In the genomic region with DNA sequence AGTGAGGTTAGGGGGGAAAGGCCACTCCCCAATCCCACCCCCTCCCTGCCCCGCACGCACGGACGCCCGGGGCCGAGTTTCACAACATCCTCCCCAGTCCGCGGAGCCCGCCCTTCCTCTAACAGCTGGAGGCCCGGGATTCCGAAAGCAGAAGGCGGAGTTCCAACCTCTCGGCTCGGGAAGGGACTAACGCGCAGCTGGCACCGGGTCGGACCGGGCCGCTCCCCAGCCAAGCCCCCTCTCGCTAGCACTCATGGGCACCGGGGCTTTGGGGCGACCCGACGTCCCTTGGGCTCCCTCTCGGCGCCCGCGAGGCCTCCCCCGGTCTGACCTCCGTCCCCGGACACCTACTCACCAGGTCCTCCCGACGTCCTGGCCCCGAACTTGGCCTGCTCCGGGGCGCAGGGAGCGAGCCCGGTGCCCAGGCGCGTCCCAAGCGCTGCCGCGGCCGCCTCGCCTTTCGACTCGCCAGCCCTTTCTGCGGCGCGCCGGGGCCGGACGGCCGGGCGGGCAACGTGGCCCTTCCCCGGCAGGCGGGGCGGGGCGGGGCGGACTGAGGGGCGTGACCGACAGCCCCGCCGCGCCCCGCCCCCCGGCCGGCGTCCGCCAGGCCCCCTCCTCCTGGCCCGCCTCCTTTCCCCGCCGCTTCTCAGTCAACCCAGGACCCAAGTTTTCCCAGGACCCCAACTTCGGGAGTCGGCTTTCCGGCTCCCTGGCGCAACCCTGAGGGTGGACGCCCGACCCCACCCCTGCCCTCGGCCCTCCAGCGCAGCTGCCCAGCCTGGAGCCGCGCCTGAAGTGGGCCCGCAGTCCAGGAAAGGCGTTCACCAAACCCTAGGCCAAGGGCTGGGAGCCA, we compare ENCODE assay signal across 8 cellular contexts. TPM values are rescaled to one million over a fixed set of nuclear protein-coding genes. Genes with fewer than 3 reads are reported as not detected.
A peak's percentile ranks its signal among the peaks of the same experiment; 100 is the strongest.
DNase-seq lines count a peak whose midpoint lies in the region; ATAC-seq, FAIRE-seq and TF ChIP-seq lines count a peak whose summit lies in the region.

MGAT1 (minus strand) TSS at position 482 of the 856 bp plus-strand sequence. CDS start 9,835 bp downstream, outside the sequence.

- H3K4me3 Mint-ChIP-seq in chondrocyte (ENCODE audit: unreplicated experiment) = peak within 1 kb of the TSS; percentile 83

- FAIRE-seq in GM12891 (lab: Jason Lieb, UNC) = peak; percentile 54

- no peaks in the 10 kb centered on the region for H3K9me3 Mint-ChIP-seq in chondrocyte (ENCODE audit: low read depth)

- peak; percentile 6 for TF ChIP-seq CTCF in chondrocyte (IDR thresholded peaks at IDR 0.05)

- peaks cover 76% of the 10 kb centered on the region for H3K4me1 Mint-ChIP-seq in chondrocyte (ENCODE audit: low read depth)

- H3K27ac Mint-ChIP-seq in chondrocyte (ENCODE audit: unreplicated experiment) = peak within 1 kb of the TSS; percentile 96

- no peaks in the 10 kb centered on the region for H3K27me3 Mint-ChIP-seq in chondrocyte (ENCODE audit: low read depth)

- peaks cover 4% of the 10 kb centered on the region for H3K36me3 Mint-ChIP-seq in chondrocyte (ENCODE audit: low read depth)

- peak; percentile 56 for ATAC-seq in HG02588 (IDR thresholded peaks at IDR 0.05; ENCODE audit: unreplicated experiment)
- ATAC-seq in activated CD4-positive, CD25-positive, alpha-beta regulatory T cell treated with anti-CD3 and anti-CD28 coated beads, Interleukin-2, amount 50 U/mL, for 24 hours = peak; percentile 50 to 57

- peak; percentile 46; the same call in 1 of the 2 replicates for TF ChIP-seq POLR2A in GM12891 (IDR thresholded peaks at IDR 0.05; ENCODE audit: low read depth, low read length)

- DNase-seq in GM12891 (ENCODE audit: insufficient read length, low spot score) = peak; percentile 89
- DNase-seq in NCI-H1105 treated with DMSO at 0.1 percent for 48 hours (lab: John Stamatoyannopoulos, UW) = peak; percentile 14
- no peak for DNase-seq in chondrocyte (ENCODE audit: low spot score)
- DNase-seq in kidney tubule cell (ENCODE audit: low spot score) = peak; percentile 74
- DNase-seq in stimulated activated CD4-positive, alpha-beta T cell treated with anti-CD3 and anti-CD28 coated beads, Interleukin-1b, Interleukin-23, amount 100 ng/mL, for 24 hours (ENCODE audit: low read depth in 4 of 4, low spot score in 1 of 4) = peak; percentile 68 to 76 (median 72)
- no peak for DNase-seq in NCI-H1694 (lab: John Stamatoyannopoulos, UW)

TF ChIP-seq in GM12891, 5 proteins besides CTCF, POLR2A, EP300 and RAD21:
- TF ChIP-seq POU2F2 (IDR thresholded peaks at IDR 0.05; ENCODE audit: low read depth, low read length) (peak; percentile 10; the same call in 1 of the 2 replicates), POLR2AphosphoS5 (IDR thresholded peaks at IDR 0.05; ENCODE audit: low read depth, low read length) (no peak), SPI1 (IDR thresholded peaks at IDR 0.05; ENCODE audit: low read depth, low read length) (no peak), TAF1 (IDR thresholded peaks at IDR 0.05; ENCODE audit: low read depth, low read length) (peak; percentile 60), PAX5 (IDR thresholded peaks at IDR 0.05; ENCODE audit: insufficient read depth, low read length, severe bottlenecking) (no peak)

RNA-seq across cellular contexts. Expression of gene MGAT1, which starts in this region (rescaled TPM):
- polyA plus RNA-seq in GM12891 (2012; ENCODE audit: low read depth, missing spikeins) = 67.1 TPM
- 119 to 136 TPM (median 123 TPM) in 3 replicates for total RNA-seq in chondrocyte

Comparison
In these comparisons a context has a peak if more than half of its experiments do, and no peak if none do; other contexts are left out.
1. DNase-seq: peak in GM12891 (single experiment), NCI-H1105 treated with DMSO at 0.1 percent for 48 hours (single experiment), kidney tubule cell (single experiment) and stimulated activated CD4-positive, alpha-beta T cell treated with anti-CD3 and anti-CD28 coated beads, Interleukin-1b, Interleukin-23, amount 100 ng/mL, for 24 hours (4 of 4); none in chondrocyte (single experiment) and NCI-H1694 (single experiment).